Comparison of ENCODE assay signal across 28 cellular contexts in genomic region chr2:19150726-19151125, GRCh38.
"Had no signal": no experiment of that assay in that cellular context is flagged by ENCODE, and none has a peak within 500 bp of the region (broad histone marks: within the 10 kb centered on the region; RNA-seq: fewer than 3 reads in every experiment).

No MANE protein-coding gene starts in this region.

- DNase-seq: colonic mucosa; cortex of kidney; dermis blood vessel endothelial cell; dorsolateral prefrontal cortex; effector CD4-positive, alpha-beta T cell; effector CD8-positive, alpha-beta T cell; effector memory CD4-positive, alpha-beta T cell; effector memory CD8-positive, alpha-beta T cell; endodermal cell; erythroblast; esophagus squamous epithelium; foreskin fibroblast; foreskin keratinocyte; foreskin melanocyte; gastrocnemius medialis; glutamatergic neuron; head of caudate nucleus; heart left ventricle; heart right ventricle had no signal

- H3K4me1 ChIP-seq: colonic mucosa, esophagus muscularis mucosa, esophagus squamous epithelium, foreskin keratinocyte, gastrocnemius medialis, gastroesophageal sphincter, heart left ventricle, heart right ventricle had no signal

- H3K4me2 ChIP-seq: hepatocyte had no signal

- H2AFZ ChIP-seq: hepatocyte had no signal

- H3K36me3 ChIP-seq: colonic mucosa, esophagus muscularis mucosa, esophagus squamous epithelium, gastrocnemius medialis, gastroesophageal sphincter, heart left ventricle, heart right ventricle had no signal

- ATAC-seq: effector memory CD8-positive, alpha-beta T cell; esophagus mucosa; foreskin keratinocyte; gastrocnemius medialis; gastroesophageal sphincter; heart left ventricle; heart right ventricle had no signal

- H3K4me3 ChIP-seq: colonic mucosa, coronary artery, dorsolateral prefrontal cortex, esophagus muscularis mucosa, esophagus squamous epithelium, gastrocnemius medialis, gastroesophageal sphincter, heart left ventricle, heart right ventricle, hepatocyte had no signal

- H3K9me3 ChIP-seq: colonic mucosa, gastrocnemius medialis had no signal

- H3K27ac ChIP-seq: colonic mucosa, coronary artery, dorsolateral prefrontal cortex, epithelial cell of prostate, esophagus muscularis mucosa, esophagus squamous epithelium, foreskin keratinocyte, gastrocnemius medialis, gastroesophageal sphincter, heart left ventricle, heart right ventricle, hepatocyte had no signal

- FAIRE-seq: endometrium, endothelial cell of umbilical vein, frontal cortex had no signal

- H3K79me2 ChIP-seq: hepatocyte had no signal

- H3K27me3 ChIP-seq: colonic mucosa, dorsolateral prefrontal cortex, esophagus muscularis mucosa, esophagus squamous epithelium, foreskin keratinocyte, gastrocnemius medialis, gastroesophageal sphincter, heart left ventricle, heart right ventricle, hepatocyte had no signal
